13 cellular contexts compared by ENCODE assay signal in the genomic region with DNA sequence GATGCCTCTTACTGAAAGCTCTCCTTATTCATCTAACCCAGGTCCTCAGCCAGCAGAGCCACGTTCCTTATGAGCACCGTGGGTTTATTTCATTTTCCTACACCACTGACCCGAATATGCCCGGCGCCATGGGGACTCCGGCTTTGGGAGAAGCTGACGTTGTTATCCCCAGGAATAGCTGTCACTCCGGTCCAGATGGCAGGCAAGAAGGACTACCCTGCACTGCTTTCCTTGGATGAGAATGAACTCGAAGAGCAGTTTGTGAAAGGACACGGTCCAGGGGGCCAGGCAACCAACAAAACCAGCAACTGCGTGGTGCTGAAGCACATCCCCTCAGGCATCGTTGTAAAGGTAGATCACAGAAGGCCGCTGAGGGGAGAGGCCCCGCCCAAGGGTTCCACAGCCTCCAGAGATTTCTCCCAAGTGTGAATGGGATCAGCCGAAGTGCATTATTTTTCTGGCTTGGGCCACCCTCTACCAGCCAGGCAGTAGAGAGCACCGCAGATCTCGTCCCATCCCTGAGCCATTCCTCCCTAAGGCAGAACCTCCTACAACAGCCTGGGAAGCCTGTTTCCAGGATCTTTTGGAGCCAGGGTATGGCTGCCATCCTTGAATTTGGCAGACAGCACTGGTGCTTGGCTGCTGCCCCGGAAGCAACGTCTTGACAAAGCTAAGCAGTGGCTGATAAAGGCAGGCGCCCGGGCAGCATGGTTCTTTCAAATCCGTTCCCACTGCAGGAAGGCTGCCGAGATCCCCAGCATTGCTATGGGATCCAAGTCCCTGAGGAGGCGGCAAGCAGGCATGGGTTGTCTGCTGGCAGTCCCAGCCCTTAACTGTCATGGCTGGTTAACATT. TPM values are rescaled to one million over a fixed set of nuclear protein-coding genes. Genes with fewer than 3 reads are reported as not detected.
A peak's percentile ranks its signal among the peaks of the same experiment; 100 is the strongest.
DNase-seq lines count a peak whose midpoint lies in the region; ATAC-seq and TF ChIP-seq lines count a peak whose summit lies in the region.
"Had no signal": no experiment of that assay in that cellular context is flagged by ENCODE, and none has a peak within 500 bp of the region (broad histone marks: within the 10 kb centered on the region; RNA-seq: fewer than 3 reads in every experiment).

No MANE protein-coding gene starts in this region.

- dilution Hi-C loops in mammary epithelial cell (cut with HindIII; ENCODE audit: low sequenced_read_pairs): no loop called here

- peaks cover 23% of the 10 kb centered on the region for H3K4me1 Mint-ChIP-seq in MCF 10A (ENCODE audit: insufficient read depth, unreplicated experiment)

- 39% methylated on average over 19 of the region's 24 CpGs for WGBS in mammary epithelial cell (ENCODE audit: low coverage, missing lambda C conversion rate)

- DNase-seq in MCF 10A (ENCODE audit: unreplicated experiment) (no peak), mammary epithelial cell (no peak), cerebellar cortex (ENCODE audit: low spot score) (peak; percentile 87), middle frontal gyrus (ENCODE audit: extremely low spot score, low spot score) (peak; percentile 63), thoracic aorta (ENCODE audit: low spot score) (no peak), SKM-1 (lab: John Stamatoyannopoulos, UW; ENCODE audit: unreplicated experiment) (no peak), brain microvascular endothelial cell (no peak)
- DNase-seq: stimulated activated CD4-positive, alpha-beta T cell treated with anti-CD3 and anti-CD28 coated beads, Interleukin-4, amount 100 ng/mL, for 1 hour; T1000; transverse colon had no signal

- H3K36me3 ChIP-seq in mammary epithelial cell (ENCODE audit: insufficient read depth, low read length) (peaks cover 18% of the 10 kb centered on the region), thoracic aorta (peaks cover 13% of the 10 kb centered on the region), brain microvascular endothelial cell (replicated peaks) (peaks cover 45% of the 10 kb centered on the region)

- H3K9me3 Mint-ChIP-seq in MCF 10A (ENCODE audit: unreplicated experiment): no peaks in the 10 kb centered on the region

- ATAC-seq in thoracic aorta (ENCODE audit: insufficient number of reproducible peaks, low FRiP score, low read depth) (no peak), HG03520 (IDR thresholded peaks at IDR 0.05; ENCODE audit: unreplicated experiment) (no peak)
- ATAC-seq: left lobe of liver had no signal

- CTCF ChIA-PET in MCF 10A (lab: Yijun Ruan, JAX) (interaction anchor here (2.1 kb wide), 1 partner anchor 16 kb away, joined by 5 read pairs; no protein-coding TSS in a partner anchor), mammary epithelial cell (lab: Charles Lee; ENCODE audit: low non-redundant PET) (interaction anchor here (0.7 kb wide), 1 partner anchor 21 kb away, joined by 3 read pairs; a partner anchor contains a TSS)

- H3K27me3 ChIP-seq in mammary epithelial cell (ENCODE audit: insufficient read depth, low read length) (no peaks in the 10 kb centered on the region), thoracic aorta (replicated peaks; ENCODE audit: insufficient read depth) (no peaks in the 10 kb centered on the region), brain microvascular endothelial cell (replicated peaks) (no peaks in the 10 kb centered on the region)
- H3K27me3 ChIP-seq: neutrophil, transverse colon had no signal

- no peak overlapping the region for H3K4me3 Mint-ChIP-seq in MCF 10A (ENCODE audit: unreplicated experiment)

- in situ Hi-C loops in mammary epithelial cell (cut with MboI; ENCODE audit: low sequenced_read_pairs in 2 of 2): no loop called here
- in situ Hi-C loops in brain microvascular endothelial cell (cut with HindIII; ENCODE audit: low pct_ligation_motif_present, low sequenced_read_pairs): no loop called here

- H3K4me2 ChIP-seq in mammary epithelial cell (ENCODE audit: insufficient read depth, low read depth, low read length): no peak overlapping the region

- peak overlapping the region; percentile 12 for H3K27ac Mint-ChIP-seq in MCF 10A (ENCODE audit: low read depth, unreplicated experiment)

- no peak overlapping the region for H3K27ac ChIP-seq in mammary epithelial cell (ENCODE audit: insufficient read depth, low read depth, low read length)
- peak overlapping the region; percentile 62 to 65 for H3K27ac ChIP-seq in thoracic aorta
- no peak overlapping the region for H3K27ac ChIP-seq in brain microvascular endothelial cell
- H3K27ac ChIP-seq: neutrophil, transverse colon had no signal

- H3K79me2 ChIP-seq in mammary epithelial cell (ENCODE audit: insufficient read depth, low read length): peaks cover 62% of the 10 kb centered on the region

- POLR2A ChIA-PET in MCF 10A (lab: Yijun Ruan, JAX): interaction anchor here (0.6 to 1.6 kb wide), 3 partner anchors 20 to 1379 kb away, joined by 3 to 10 read pairs (median 3); a partner anchor contains a TSS

- H3K36me3 Mint-ChIP-seq in MCF 10A (ENCODE audit: insufficient read depth, unreplicated experiment): peaks cover 78% of the 10 kb centered on the region

- H4K20me1 ChIP-seq in mammary epithelial cell (ENCODE audit: insufficient read depth, low read length): no peaks in the 10 kb centered on the region

- intact Hi-C loops in MCF 10A (cut with micrococcal nuclease): no loop called here
- intact Hi-C loops in mammary epithelial cell (cut with micrococcal nuclease): no loop called here

- H3K4me3 ChIP-seq in mammary epithelial cell (replicated peaks in 1 of 3; ENCODE audit: insufficient read depth in 1 of 3, low read depth in 2 of 3, low read length in 3 of 3) (no peak overlapping the region), thoracic aorta (peak overlapping the region; percentile 48), brain microvascular endothelial cell (ENCODE audit: low read depth, low read length) (no peak overlapping the region)
- H3K4me3 ChIP-seq: transverse colon had no signal

- H3K9me3 ChIP-seq in mammary epithelial cell (replicated peaks; ENCODE audit: insufficient read depth, low read length) (no peaks in the 10 kb centered on the region), thoracic aorta (no peaks in the 10 kb centered on the region)
- H3K9me3 ChIP-seq: neutrophil, transverse colon had no signal

- no peak overlapping the region for H3K9ac ChIP-seq in mammary epithelial cell (ENCODE audit: insufficient read depth, low read length)

- no peak overlapping the region for H2AFZ ChIP-seq in mammary epithelial cell (ENCODE audit: low read depth, low read length)

- H3K27me3 Mint-ChIP-seq in MCF 10A (ENCODE audit: insufficient read depth, unreplicated experiment): no peaks in the 10 kb centered on the region

- H3K4me1 ChIP-seq in mammary epithelial cell (ENCODE audit: insufficient read depth, low read length) (peaks cover 23% of the 10 kb centered on the region), thoracic aorta (ENCODE audit: control insufficient read depth in 1 of 2, low read depth in 2 of 2) (peaks cover 12 to 36% of the 10 kb centered on the region in 2 donors)

- TF ChIP-seq CTCF in MCF 10A (IDR thresholded peaks at IDR 0.05; ENCODE audit: unreplicated experiment) (no peak), mammary epithelial cell (conservative IDR thresholded peaks at IDR 0.05 in 1 of 2, IDR thresholded peaks at IDR 0.05 in 1 of 2; ENCODE audit: extremely low read depth in 1 of 2, insufficient read depth in 1 of 2, low read depth in 1 of 2, low read length in 2 of 2) (no peak), thoracic aorta (IDR thresholded peaks at IDR 0.05) (no peak), brain microvascular endothelial cell (IDR thresholded peaks at IDR 0.05; ENCODE audit: low read depth, low read length, missing control alignments) (no peak)

- BruUV-seq in MCF 10A (replicated peaks; lab: Mats Ljungman, UMichigan): no TSS peak
- BruUV-seq in mammary epithelial cell (replicated peaks; lab: Mats Ljungman, UMichigan): no TSS peak

RNA-seq across cellular contexts. Expression of a gene that starts 17.8 kb away (rescaled TPM):
- total RNA-seq in MCF 10A (2022) (84.6 and 88.6 TPM in 2 replicates), mammary epithelial cell (100 to 1,000 TPM; 147 to 222 TPM), thoracic aorta (100 to 1,000 TPM; 107 to 130 TPM)
- polyA plus RNA-seq in mammary epithelial cell: 226 TPM
- polyA minus RNA-seq in mammary epithelial cell: 73.5 TPM

RNA-seq across cellular contexts. Expression of a gene that starts 20.6 kb away (rescaled TPM):
- total RNA-seq in MCF 10A (2022) (21.9 and 26.5 TPM in 2 replicates), mammary epithelial cell (10 to 100 TPM; 11.5 to 20.5 TPM), thoracic aorta (10 to 100 TPM in 1 of 2 donors, 1 to 10 TPM in 1; 9.9 to 17.2 TPM)
- polyA plus RNA-seq in mammary epithelial cell: 16.0 TPM
- polyA minus RNA-seq in mammary epithelial cell: 7.3 TPM

RNA-seq across cellular contexts. Expression of a gene that starts 20.9 kb away (rescaled TPM):
- total RNA-seq in MCF 10A (2022) (27.5 and 40.4 TPM in 2 replicates), mammary epithelial cell (10 to 100 TPM; 23.2 to 30.2 TPM), thoracic aorta (10 to 100 TPM in 1 of 2 donors, 1 to 10 TPM in 1; 7.6 to 44.0 TPM)
- 6.5 TPM for polyA plus RNA-seq in mammary epithelial cell
- 35.0 TPM for polyA minus RNA-seq in mammary epithelial cell

Comparison
In these comparisons a context has a peak if more than half of its experiments do, and no peak if none do; other contexts are left out.
1. DNase-seq: peak in cerebellar cortex (single experiment) and middle frontal gyrus (single experiment); none in MCF 10A (single experiment), mammary epithelial cell (single experiment), thoracic aorta (single experiment), SKM-1 (single experiment) and brain microvascular endothelial cell (single experiment).
2. H3K27ac ChIP-seq: peak in thoracic aorta (2 of 2); none in mammary epithelial cell (single experiment) and brain microvascular endothelial cell (single experiment).